In genomic region chr1:226679853-226680516, GRCh38 we compare ENCODE assay signal across 7 cellular contexts. TPM values are rescaled to one million over a fixed set of nuclear protein-coding genes. Genes with fewer than 3 reads are reported as not detected.
DNase-seq lines count a peak whose midpoint lies in the region; ATAC-seq and TF ChIP-seq lines count a peak whose summit lies in the region.

No MANE protein-coding gene starts in this region.

- ATAC-seq in HG03378 (IDR thresholded peaks at IDR 0.05; ENCODE audit: unreplicated experiment) (peak; percentile 29), WTC11 (peak; percentile 89)

- no peaks in the 10 kb centered on the region for H3K9me3 ChIP-seq in skeletal muscle tissue (ENCODE audit: control insufficient read depth in 3 of 3, low read length in 3 of 3)

- H3K9ac ChIP-seq in skeletal muscle tissue (ENCODE audit: low read depth in 1 of 3, low read length in 3 of 3): peak overlapping the region; percentile 89 to 94 (median 92)

- peaks cover 85 to 92% (median 89%) of the 10 kb centered on the region in 3 donors for H3K4me1 ChIP-seq in skeletal muscle tissue (ENCODE audit: control insufficient read depth in 3 of 3, insufficient read depth in 3 of 3, low read length in 3 of 3)

- H3K27me3 ChIP-seq in skeletal muscle tissue (ENCODE audit: control insufficient read depth in 3 of 3, insufficient read depth in 3 of 3, low read length in 3 of 3): no peaks in the 10 kb centered on the region

- no peaks in the 10 kb centered on the region for H3K36me3 Mint-ChIP-seq in WTC11

- H3K27ac Mint-ChIP-seq in WTC11: peak overlapping the region; percentile 97

- H3K9me3 Mint-ChIP-seq in WTC11: no peaks in the 10 kb centered on the region

- TF ChIP-seq POLR2A in GM19099 (IDR thresholded peaks at IDR 0.05; ENCODE audit: extremely low read depth, insufficient read length, low read depth): peak; percentile 46

- POLR2A ChIA-PET in WTC11 (lab: Charles Lee): interaction anchor here (0.5 to 1.3 kb wide), 8 partner anchors 9 to 690 kb away, joined by 3 to 6 read pairs (median 3); no protein-coding TSS in a partner anchor

- H3K4me3 ChIP-seq in cardiac fibroblast (replicated peaks in 1 of 2; ENCODE audit: low read depth in 2 of 2, low read length in 2 of 2) (peak overlapping the region; percentile 42 to 48), skeletal muscle tissue (ENCODE audit: low read length in 3 of 3) (peak overlapping the region; percentile 65 to 85 (median 69))

- CTCF ChIA-PET in WTC11 (lab: Charles Lee): interaction anchor here (0.7 to 2.3 kb wide), 17 partner anchors 13 to 272 kb away, joined by 3 to 9 read pairs (median 3); partner anchors contain the start of gene PARP1

- peaks cover 58% of the 10 kb centered on the region for H3K4me1 Mint-ChIP-seq in WTC11

- H3K4me3 Mint-ChIP-seq in WTC11: peak overlapping the region; percentile 69

- H3K27me3 Mint-ChIP-seq in WTC11 (ENCODE audit: low read depth): peaks cover 57% of the 10 kb centered on the region

- no peaks in the 10 kb centered on the region for H3K36me3 ChIP-seq in skeletal muscle tissue (ENCODE audit: control insufficient read depth in 3 of 3, insufficient read depth in 3 of 3, low read length in 3 of 3)

- peak overlapping the region; percentile 94 for H3K27ac ChIP-seq in skeletal muscle tissue (ENCODE audit: low read depth, low read length)

- DNase-seq in WTC11 (ENCODE audit: low spot score) (peak; percentile 95), cardiac fibroblast (ENCODE audit: low read depth in 2 of 2) (peak; percentile 38 to 82), iPS-NIHi11 (ENCODE audit: low spot score) (peak; percentile 92), T1000 (lab: John Stamatoyannopoulos, UW) (no peak)

- TF ChIP-seq CTCF in WTC11 (IDR thresholded peaks at IDR 0.05): no peak
- TF ChIP-seq CTCF in cardiac fibroblast (IDR thresholded peaks at IDR 0.05; ENCODE audit: low read depth, low read length): no peak

TF ChIP-seq in WTC11, 78 proteins besides CTCF, POLR2A, EP300 and RAD21 (continues in another document):
- no peak for TF ChIP-seq EMX1 (CRISPR knock-in tag; IDR thresholded peaks at IDR 0.05)
- no peak for TF ChIP-seq NR1H2 (CRISPR knock-in tag; IDR thresholded peaks at IDR 0.05)
- TF ChIP-seq ESRRA (CRISPR knock-in tag; IDR thresholded peaks at IDR 0.05; ENCODE audit: borderline replicate concordance): no peak
- TF ChIP-seq IRF2 (CRISPR knock-in tag; IDR thresholded peaks at IDR 0.05; ENCODE audit: borderline replicate concordance, low read depth): no peak
- TF ChIP-seq CREM (CRISPR knock-in tag; IDR thresholded peaks at IDR 0.05): peak; percentile 72
- TF ChIP-seq E2F1 (CRISPR knock-in tag; IDR thresholded peaks at IDR 0.05): no peak
- no peak for TF ChIP-seq AFF4 (CRISPR knock-in tag; IDR thresholded peaks at IDR 0.05; ENCODE audit: borderline replicate concordance)
- no peak for TF ChIP-seq ZNF512 (CRISPR knock-in tag; IDR thresholded peaks at IDR 0.05; ENCODE audit: borderline replicate concordance)
- peak; percentile 93 for TF ChIP-seq USF2 (CRISPR knock-in tag; IDR thresholded peaks at IDR 0.05)
- no peak for TF ChIP-seq SOX15 (CRISPR knock-in tag; IDR thresholded peaks at IDR 0.05)
- no peak for TF ChIP-seq FOXP4 (CRISPR knock-in tag; IDR thresholded peaks at IDR 0.05)

RNA-seq across cellular contexts. Expression of gene ITPKB, which starts 59.1 kb away (rescaled TPM):
- total RNA-seq in WTC11 (2021) (13.1 to 15.6 TPM (median 13.5 TPM) in 3 replicates), skeletal muscle tissue (18.8 TPM)
